In genomic region chr2:20309001-20309400, GRCh38 we compare ENCODE assay signal across 22 cellular contexts.
"Had no signal": no experiment of that assay in that cellular context is flagged by ENCODE, and none has a peak within 500 bp of the region (broad histone marks: within the 10 kb centered on the region; RNA-seq: fewer than 3 reads in every experiment).

No MANE protein-coding gene starts in this region.

- H3K9me3 Mint-ChIP-seq: T-helper 1 cell treated with Interleukin-12 subunit alpha and Interleukin-12 subunit beta and Interleukin-4 antibody, amounts not matched to agents 30 μg/mL and 1 μg/mL, for 36 hours had no signal

- H3K27me3 ChIP-seq: brain microvascular endothelial cell, cardiac muscle cell, SJCRH30 had no signal

- DNase-seq: activated CD4-positive, alpha-beta T cell treated with anti-CD3 and anti-CD28 coated beads for 48 hours; activated CD4-positive, alpha-beta T cell treated with anti-CD3 and anti-CD28 coated beads, Interleukin-2, amount 50 U/mL, for 4 hours; activated CD4-positive, CD25-positive, alpha-beta regulatory T cell treated with anti-CD3 and anti-CD28 coated beads, Interleukin-2, amount 50 U/mL, for 72 hours; activated CD8-positive, alpha-beta memory T cell treated with anti-CD3 and anti-CD28 coated beads, Interleukin-2, amount 50 U/mL, for 48 hours; activated CD8-positive, alpha-beta T cell treated with anti-CD3 and anti-CD28 coated beads, Interleukin-2, amount 10 ng/mL, durations not matched to agents 7 days and 5 days; activated naive CD4-positive, alpha-beta T cell treated with anti-CD3 and anti-CD28 coated beads, Interleukin-2, amount 50 U/mL, for 16 hours; activated T-cell treated with anti-CD3 and anti-CD28 coated beads, Interleukin-2, amount 50 U/mL, for 1 hour; brain microvascular endothelial cell; cerebellar nuclear complex; KG1; NCI-H1048; NCI-H1417; NCI-H1930; NCI-H2107; NCI-H2171 treated with DMSO at 0.1 percent for 48 hours; NCI-H226; NCI-H510A; NCI-H526 treated with DMSO at 0.1 percent for 48 hours; SJCRH30 had no signal

- H3K9me3 ChIP-seq: SJCRH30 had no signal

- H3K4me3 Mint-ChIP-seq: activated CD8-positive, alpha-beta T cell treated with anti-CD3 and anti-CD28 coated beads, Interleukin-2, amount 10 ng/mL, durations not matched to agents 7 days and 5 days; T-helper 1 cell treated with Interleukin-12 subunit alpha and Interleukin-12 subunit beta and Interleukin-4 antibody, amounts not matched to agents 30 μg/mL and 1 μg/mL, for 36 hours had no signal

- H3K27ac Mint-ChIP-seq: activated CD8-positive, alpha-beta T cell treated with anti-CD3 and anti-CD28 coated beads, Interleukin-2, amount 10 ng/mL, durations not matched to agents 7 days and 5 days; T-helper 1 cell treated with Interleukin-12 subunit alpha and Interleukin-12 subunit beta and Interleukin-4 antibody, amounts not matched to agents 30 μg/mL and 1 μg/mL, for 36 hours had no signal

- H3K4me3 ChIP-seq: cardiac muscle cell, SJCRH30 had no signal

- ATAC-seq: activated CD8-positive, alpha-beta T cell treated with anti-CD3 and anti-CD28 coated beads, Interleukin-2, amount 10 ng/mL, durations not matched to agents 7 days and 5 days; Right ventricle myocardium inferior had no signal
